24 cellular contexts compared by ENCODE assay signal in genomic region chr4:16171831-16172230, GRCh38.
"Had no signal": no experiment of that assay in that cellular context is flagged by ENCODE, and none has a peak within 500 bp of the region (broad histone marks: within the 10 kb centered on the region; RNA-seq: fewer than 3 reads in every experiment).

No MANE protein-coding gene starts in this region.

- H3K27ac ChIP-seq: HL-60, KMS-11, SJSA1, SK-N-MC had no signal

- H3K36me3 ChIP-seq: SJSA1 had no signal

- DNase-seq: MV-4-11, NCI-H1048, NCI-H1417 treated with DMSO at 0.1 percent for 48 hours, NCI-H146, NCI-H1694 treated with DMSO at 0.1 percent for 48 hours, NCI-H1930, NCI-H2081, NCI-H2107, NCI-H2171 treated with DMSO at 0.1 percent for 48 hours, NCI-H345, NCI-H446 treated with DMSO at 0.1 percent for 48 hours, NCI-H510A treated with DMSO at 0.1 percent for 48 hours, NCI-H526, NCI-H82, Right ventricle myocardium superior, RPMI8226, SIG-M5, SW 1271, T-cell had no signal

- ATAC-seq: K562, T-cell had no signal

- H3K4me3 ChIP-seq: K562, SJSA1, SK-N-MC had no signal

- H3K4me2 ChIP-seq: KMS-11 had no signal

- H3K9me3 ChIP-seq: SJSA1 had no signal

- H3K9ac ChIP-seq: KMS-11 had no signal

- H3K4me1 ChIP-seq: SJSA1 had no signal

- H3K27me3 ChIP-seq: SJSA1 had no signal
